ENCODE assay signal across 17 cellular contexts in genomic region chr3:185757176-185757575, GRCh38.
DNase-seq lines count a peak whose midpoint lies in the region; ATAC-seq and TF ChIP-seq lines count a peak whose summit lies in the region.
"Had no signal": no experiment of that assay in that cellular context is flagged by ENCODE, and none has a peak within 500 bp of the region (broad histone marks: within the 10 kb centered on the region; RNA-seq: fewer than 3 reads in every experiment).

No MANE protein-coding gene starts in this region.

- H4K20me1 ChIP-seq in GM23248 (ENCODE audit: insufficient read depth) = peaks cover 40% of the 10 kb centered on the region

- H3K79me2 ChIP-seq in GM23248 (ENCODE audit: insufficient read depth) = peaks cover 100% of the 10 kb centered on the region

- 95 to 100% methylated on average over 2 of the region's 2 CpGs for WGBS in GM23248 (ENCODE audit: low coverage in 1 of 2, low lambda C conversion rate in 2 of 2, missing lambda C conversion rate in 2 of 2), 2 experiments

- no peaks in the 10 kb centered on the region for H3K9me3 ChIP-seq in GM23248 (ENCODE audit: low read depth)
- no peaks in the 10 kb centered on the region for H3K9me3 ChIP-seq in SJSA1 (replicated peaks)

- H3K27me3 ChIP-seq in GM23248 (replicated peaks; ENCODE audit: insufficient read depth) = no peaks in the 10 kb centered on the region
- H3K27me3 ChIP-seq in SJSA1 (replicated peaks) = no peaks in the 10 kb centered on the region

- no peaks in the 10 kb centered on the region for H3K9me2 ChIP-seq in GM23248 (ENCODE audit: insufficient read depth)

- H3K4me3 ChIP-seq in GM23248 = no peak overlapping the region
- no peak overlapping the region for H3K4me3 ChIP-seq in SJSA1

- DNase-seq in GM23248 (peak; percentile 45), SJSA1 (ENCODE audit: low read depth in 1 of 2, low spot score in 2 of 2) (no peak), glutamatergic neuron (no peak)
- no peak for DNase-seq in activated CD8-positive, alpha-beta memory T cell treated with anti-CD3 and anti-CD28 coated beads, Interleukin-2, amount 50 U/mL, for 48 hours
- no peak for DNase-seq in stimulated activated CD4-positive, alpha-beta T cell treated with anti-CD3 and anti-CD28 coated beads, Interleukin-2, amount 100 ng/mL, for 48 hours
- DNase-seq: CD8-positive, alpha-beta T cell; DND-41; GF-D8; NCI-H1417 treated with DMSO at 0.1 percent for 48 hours; NCI-H2029; NCI-H2171 treated with DMSO at 0.1 percent for 48 hours; NCI-H446 treated with DMSO at 0.1 percent for 48 hours; OCI-M1 had no signal

- H3K4me3 Mint-ChIP-seq in glutamatergic neuron (ENCODE audit: unreplicated experiment) = no peak overlapping the region
- H3K4me3 Mint-ChIP-seq in stimulated activated memory B cell treated with anti-CD40 and anti-IgM and Interleukin-4, amounts not matched to agents 10 μg/mL and 1 μg/mL and 100 μg/mL, for 72 hours = no peak overlapping the region
- H3K4me3 Mint-ChIP-seq: CD8-positive, alpha-beta T cell had no signal

- peaks cover 6% of the 10 kb centered on the region for H3K4me1 Mint-ChIP-seq in glutamatergic neuron (ENCODE audit: low read depth, unreplicated experiment)
- H3K4me1 Mint-ChIP-seq in stimulated activated memory B cell treated with anti-CD40 and anti-IgM and Interleukin-4, amounts not matched to agents 10 μg/mL and 1 μg/mL and 100 μg/mL, for 72 hours = no peaks in the 10 kb centered on the region
- H3K4me1 Mint-ChIP-seq: IgD-negative memory B cell had no signal

- H3K36me3 Mint-ChIP-seq in glutamatergic neuron (ENCODE audit: unreplicated experiment) = peaks cover 23% of the 10 kb centered on the region
- peaks cover 6% of the 10 kb centered on the region for H3K36me3 Mint-ChIP-seq in stimulated activated memory B cell treated with anti-CD40 and anti-IgM and Interleukin-4, amounts not matched to agents 10 μg/mL and 1 μg/mL and 100 μg/mL, for 72 hours

- H3K27ac Mint-ChIP-seq in glutamatergic neuron (ENCODE audit: unreplicated experiment) = peak overlapping the region; percentile 24
- H3K27ac Mint-ChIP-seq in stimulated activated memory B cell treated with anti-CD40 and anti-IgM and Interleukin-4, amounts not matched to agents 10 μg/mL and 1 μg/mL and 100 μg/mL, for 72 hours = no peak overlapping the region
- H3K27ac Mint-ChIP-seq: CD8-positive, alpha-beta T cell; IgD-negative memory B cell had no signal

- no peak overlapping the region for H3K4me2 ChIP-seq in GM23248 (ENCODE audit: unreplicated experiment)

- no peaks in the 10 kb centered on the region for H3K9me3 Mint-ChIP-seq in glutamatergic neuron (ENCODE audit: unreplicated experiment)
- H3K9me3 Mint-ChIP-seq in stimulated activated memory B cell treated with anti-CD40 and anti-IgM and Interleukin-4, amounts not matched to agents 10 μg/mL and 1 μg/mL and 100 μg/mL, for 72 hours = peaks cover 5% of the 10 kb centered on the region

- in situ Hi-C loops in GM23248 (cut with MboI) = no loop called here

- peaks cover 43% of the 10 kb centered on the region for H3K4me1 ChIP-seq in GM23248 (ENCODE audit: insufficient read depth)
- peaks cover 51% of the 10 kb centered on the region for H3K4me1 ChIP-seq in SJSA1 (replicated peaks)

- peaks cover 2% of the 10 kb centered on the region for H3K27me3 Mint-ChIP-seq in glutamatergic neuron (ENCODE audit: unreplicated experiment)
- H3K27me3 Mint-ChIP-seq in stimulated activated memory B cell treated with anti-CD40 and anti-IgM and Interleukin-4, amounts not matched to agents 10 μg/mL and 1 μg/mL and 100 μg/mL, for 72 hours = peaks cover 17% of the 10 kb centered on the region

- H3K27ac ChIP-seq in GM23248 (no peak overlapping the region), SJSA1 (0 out of 2 replicates have a peak overlapping the region, but pooled peaks have one; percentile 6)
- H3K27ac ChIP-seq: HL-60 had no signal

- H3F3A ChIP-seq in GM23248 (ENCODE audit: insufficient read depth) = peaks cover 5% of the 10 kb centered on the region; the same call in 1 of the 2 replicates

- no peak for TF ChIP-seq CTCF in glutamatergic neuron (IDR thresholded peaks at IDR 0.05; ENCODE audit: partially characterized antibody, unreplicated experiment)

- H3K36me3 ChIP-seq in GM23248 (ENCODE audit: low read depth) (peaks cover 18% of the 10 kb centered on the region), SJSA1 (peaks cover 48% of the 10 kb centered on the region)

- ATAC-seq in stimulated activated memory B cell treated with anti-CD40 and anti-IgM and Interleukin-4, amounts not matched to agents 10 μg/mL and 1 μg/mL and 100 μg/mL, for 72 hours = no peak
- ATAC-seq in GM18907 (IDR thresholded peaks at IDR 0.05; ENCODE audit: unreplicated experiment) = no peak
- ATAC-seq: CD8-positive, alpha-beta T cell had no signal

- H3K9ac ChIP-seq in GM23248 = no peak overlapping the region

- no peak overlapping the region for H2AFZ ChIP-seq in GM23248
